In the genomic region with DNA sequence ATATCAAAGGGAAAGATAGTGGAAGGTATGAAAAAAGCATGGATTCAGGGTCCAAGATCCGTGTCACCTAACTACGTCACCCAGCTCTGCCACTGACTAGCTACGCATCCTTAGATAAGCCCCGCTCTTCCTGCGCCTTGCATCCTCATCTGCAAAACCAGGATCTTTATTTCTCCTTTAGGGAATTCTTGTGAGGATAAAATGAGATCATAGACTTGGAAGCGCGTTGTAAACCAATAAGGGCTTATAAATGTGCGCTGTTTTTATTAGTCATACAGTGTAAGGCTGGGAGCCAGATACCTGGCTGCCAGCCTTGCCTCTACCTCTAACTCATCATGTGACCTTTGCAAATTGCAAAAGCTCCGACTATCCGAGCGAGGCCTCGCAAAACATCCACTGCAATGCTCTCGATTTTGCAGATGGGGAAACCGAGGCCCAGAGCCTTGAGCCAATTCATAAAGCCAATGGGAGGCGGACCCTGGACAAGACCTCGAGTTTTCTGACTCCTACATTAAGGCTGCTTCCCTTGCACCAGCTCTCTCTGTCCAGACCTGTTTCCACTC, we compare ENCODE assay signal across 9 cellular contexts. TPM values are rescaled to one million over a fixed set of nuclear protein-coding genes. Genes with fewer than 3 reads are reported as not detected.
DNase-seq lines count a peak whose midpoint lies in the region; ATAC-seq and TF ChIP-seq lines count a peak whose summit lies in the region.
"Had no signal": no experiment of that assay in that cellular context is flagged by ENCODE, and none has a peak within 500 bp of the region (broad histone marks: within the 10 kb centered on the region; RNA-seq: fewer than 3 reads in every experiment).

No MANE protein-coding gene starts in this region.

- H3K27ac ChIP-seq in neural progenitor cell, result peak overlapping the region; percentile 95

- peaks cover 38% of the 10 kb centered on the region for H3K79me2 ChIP-seq in neural progenitor cell (ENCODE audit: low read depth)

- no peaks in the 10 kb centered on the region for H3K36me3 ChIP-seq in neural progenitor cell

- H3K9me3 Mint-ChIP-seq in neural progenitor cell, result peaks cover 2% of the 10 kb centered on the region

- peaks cover 5% of the 10 kb centered on the region for H3K36me3 Mint-ChIP-seq in neural progenitor cell

- peaks cover 28% of the 10 kb centered on the region for H3K4me1 Mint-ChIP-seq in neural progenitor cell

- ATAC-seq in HG03139 (IDR thresholded peaks at IDR 0.05; ENCODE audit: unreplicated experiment) (no peak), GM19023 (IDR thresholded peaks at IDR 0.05; ENCODE audit: unreplicated experiment) (no peak), HG02588 (IDR thresholded peaks at IDR 0.05; ENCODE audit: unreplicated experiment) (no peak)

- peak overlapping the region; percentile 95 for H3K9ac ChIP-seq in neural progenitor cell

- H3K27me3 ChIP-seq in neural progenitor cell, result peaks cover 37% of the 10 kb centered on the region

- H3K9me3 ChIP-seq in neural progenitor cell (ENCODE audit: low read depth), result no peaks in the 10 kb centered on the region

- peak overlapping the region; percentile 92 for H3K4me3 Mint-ChIP-seq in neural progenitor cell

- no peak overlapping the region for H2AFZ ChIP-seq in neural progenitor cell (replicated peaks)

- peaks cover 11% of the 10 kb centered on the region for H3K4me1 ChIP-seq in neural progenitor cell

- peak; percentile 24 for DNase-seq in stimulated activated CD4-positive, alpha-beta T cell treated with anti-CD3 and anti-CD28 coated beads, Interleukin-4, amount 100 ng/mL, for 24 hours
- no peak for DNase-seq in stimulated activated CD4-positive, alpha-beta T cell treated with anti-CD3 and anti-CD28 coated beads, Interleukin-2, amount 100 ng/mL, for 48 hours
- DNase-seq in T1000 (lab: John Stamatoyannopoulos, UW) (peak; percentile 47), epithelial cell of proximal tubule (ENCODE audit: low read depth) (no peak), neural progenitor cell (ENCODE audit: low spot score) (no peak)

- peaks cover 9% of the 10 kb centered on the region for H3F3A ChIP-seq in neural progenitor cell (ENCODE audit: low read depth)

- H4K20me1 ChIP-seq in neural progenitor cell (ENCODE audit: low read depth), result peaks cover 33% of the 10 kb centered on the region

- TF ChIP-seq CTCF in epithelial cell of proximal tubule (conservative IDR thresholded peaks at IDR 0.05; ENCODE audit: low read depth, low read length), result no peak
- TF ChIP-seq CTCF in neural progenitor cell (IDR thresholded peaks at IDR 0.05), result no peak

- H3K27me3 Mint-ChIP-seq in neural progenitor cell (ENCODE audit: insufficient read depth, low read depth), result peaks cover 9% of the 10 kb centered on the region

- H3K4me2 ChIP-seq in neural progenitor cell, result peak overlapping the region; percentile 91

- H3K27ac Mint-ChIP-seq in neural progenitor cell, result peak overlapping the region; percentile 7

- H3K4me3 ChIP-seq in epithelial cell of proximal tubule (ENCODE audit: low read depth, low read length), result peak overlapping the region; percentile 66
- H3K4me3 ChIP-seq in neural progenitor cell, result peak overlapping the region; percentile 80

RNA-seq across cellular contexts. Expression of a gene that starts 0.8 kb away (rescaled TPM):
- total RNA-seq in epithelial cell of proximal tubule (73.2 and 159 TPM in 2 replicates), neural progenitor cell (ENCODE audit: low replicate concordance) (34.5 and 72.7 TPM in 2 replicates)

RNA-seq across cellular contexts. Expression of a gene that starts 8.3 kb away (rescaled TPM):
- 95.4 and 119 TPM in 2 replicates for total RNA-seq in epithelial cell of proximal tubule
- 22.4 and 23.6 TPM in 2 replicates for total RNA-seq in neural progenitor cell (ENCODE audit: low replicate concordance)

RNA-seq across cellular contexts. Expression of a gene that starts 18.6 kb away (rescaled TPM):
- total RNA-seq in epithelial cell of proximal tubule (150 and 287 TPM in 2 replicates), neural progenitor cell (ENCODE audit: low replicate concordance) (34.0 and 77.2 TPM in 2 replicates)

RNA-seq across cellular contexts. Expression of a gene that starts 38.3 kb away (rescaled TPM):
- not detected in 2 replicates for total RNA-seq in epithelial cell of proximal tubule
- not detected in 2 replicates for total RNA-seq in neural progenitor cell (ENCODE audit: low replicate concordance)
- total RNA-seq: pulmonary artery endothelial cell had no signal

RNA-seq across cellular contexts. Expression of a gene that starts 46.3 kb away (rescaled TPM):
- 0.43 and 0.86 TPM in 2 replicates for total RNA-seq in epithelial cell of proximal tubule
- total RNA-seq in neural progenitor cell (ENCODE audit: low replicate concordance), result 1.4 and 3.3 TPM in 2 replicates

Comparison
In these comparisons a context has a peak if more than half of its experiments do, and no peak if none do; other contexts are left out.
1. DNase-seq: peak in stimulated activated CD4-positive, alpha-beta T cell treated with anti-CD3 and anti-CD28 coated beads, Interleukin-4, amount 100 ng/mL, for 24 hours (single experiment) and T1000 (single experiment); none in stimulated activated CD4-positive, alpha-beta T cell treated with anti-CD3 and anti-CD28 coated beads, Interleukin-2, amount 100 ng/mL, for 48 hours (0 of 2), epithelial cell of proximal tubule (single experiment) and neural progenitor cell (single experiment).